ENCODE assay signal across 9 cellular contexts in genomic region chr12:65631621-65632111, GRCh38.
DNase-seq lines count a peak whose midpoint lies in the region; ATAC-seq and TF ChIP-seq lines count a peak whose summit lies in the region.
"Had no signal": no experiment of that assay in that cellular context is flagged by ENCODE, and none has a peak within 500 bp of the region (broad histone marks: within the 10 kb centered on the region; RNA-seq: fewer than 3 reads in every experiment).

No MANE protein-coding gene starts in this region.

- no peaks in the 10 kb centered on the region for H3K79me1 ChIP-seq in mesenchymal stem cell (replicated peaks; ENCODE audit: low read length, poor library complexity, severe bottlenecking)

- peak overlapping the region; percentile 84 for H3K9ac ChIP-seq in mesenchymal stem cell (ENCODE audit: low read length)

- peak overlapping the region; percentile 88 for H2BK120ac ChIP-seq in mesenchymal stem cell (ENCODE audit: low read depth, low read length)

- H3K4me2 ChIP-seq in mesenchymal stem cell (ENCODE audit: low read length, poor library complexity, severe bottlenecking), result peak overlapping the region; percentile 18

- no peaks in the 10 kb centered on the region for H3K36me3 ChIP-seq in mesenchymal stem cell (ENCODE audit: control insufficient read depth in 1 of 2, insufficient read depth in 2 of 2, low read depth in 1 of 2, low read length in 2 of 2)

- no peaks in the 10 kb centered on the region for H3K27me3 ChIP-seq in AG04450 (ENCODE audit: control insufficient read depth, insufficient read depth, low read length)
- H3K27me3 ChIP-seq in mesenchymal stem cell (ENCODE audit: control insufficient read depth in 1 of 2, insufficient read depth in 1 of 2, low read length in 2 of 2), result no peaks in the 10 kb centered on the region

- H3K27ac ChIP-seq in AG04450 (ENCODE audit: low read depth, low read length) (peak overlapping the region; percentile 93), mesenchymal stem cell (ENCODE audit: low read length, poor library complexity, severe bottlenecking) (peak overlapping the region; percentile 99)

- peak overlapping the region in 1 of 2 experiments; percentile 85 for H2BK12ac ChIP-seq in mesenchymal stem cell (ENCODE audit: low read length in 2 of 2)

- 8% methylated on average over 8 of the region's 8 CpGs for WGBS in mesenchymal stem cell

- CTCF ChIA-PET in AG04450 (lab: Charles Lee), result interaction anchor here (0.6 kb wide), 1 partner anchor 232 kb away, joined by 3 read pairs; no protein-coding TSS in a partner anchor

- H3K23ac ChIP-seq in mesenchymal stem cell (ENCODE audit: low read length in 2 of 2), result no peak overlapping the region

- H3K14ac ChIP-seq in mesenchymal stem cell (ENCODE audit: low read length in 2 of 2), result no peak overlapping the region

- no peak overlapping the region for H2AFZ ChIP-seq in mesenchymal stem cell (ENCODE audit: low read depth, low read length)

- peak overlapping the region in 1 of 2 experiments; percentile 64 for H3K18ac ChIP-seq in mesenchymal stem cell (ENCODE audit: low read depth in 1 of 2, low read length in 2 of 2)

- no peak overlapping the region for H3K4me3 ChIP-seq in AG04450 (ENCODE audit: low read depth, low read length)
- H3K4me3 ChIP-seq in mesenchymal stem cell (ENCODE audit: insufficient read depth in 1 of 2, low read depth in 1 of 2, low read length in 2 of 2), result no peak overlapping the region

- ATAC-seq in HG02852 (IDR thresholded peaks at IDR 0.05; ENCODE audit: unreplicated experiment) (no peak), HG03159 (IDR thresholded peaks at IDR 0.05; ENCODE audit: unreplicated experiment) (no peak)

- no peak overlapping the region for H2BK15ac ChIP-seq in mesenchymal stem cell (ENCODE audit: low read depth, poor library complexity, severe bottlenecking)

- peak overlapping the region in 1 of 2 experiments; percentile 60 for H3K4ac ChIP-seq in mesenchymal stem cell (ENCODE audit: low read depth in 1 of 2, low read length in 2 of 2)

- no peaks in the 10 kb centered on the region for H3K27me3 Mint-ChIP-seq in mesothelial cell of epicardium (ENCODE audit: low read depth)

- H4K8ac ChIP-seq in mesenchymal stem cell (ENCODE audit: low read length), result no peak overlapping the region

- peak overlapping the region; percentile 93 for H2BK5ac ChIP-seq in mesenchymal stem cell (ENCODE audit: low read depth, low read length, poor library complexity, severe bottlenecking)

- no peak overlapping the region for H3K27ac Mint-ChIP-seq in mesothelial cell of epicardium

- H3K4me3 Mint-ChIP-seq in mesothelial cell of epicardium, result no peak overlapping the region

- H4K91ac ChIP-seq in mesenchymal stem cell (ENCODE audit: low read length), result no peak overlapping the region

- POLR2A ChIA-PET in AG04450 (lab: Yijun Ruan, JAX), result interaction anchor here (0.9 kb wide), 2 partner anchors 11 to 29 kb away, joined by 3 to 5 read pairs; no protein-coding TSS in a partner anchor

- H3K9me3 ChIP-seq in AG04450 (ENCODE audit: control insufficient read depth, insufficient read depth, low read length) (peaks cover 4% of the 10 kb centered on the region; the same call in 1 of the 2 replicates), mesenchymal stem cell (ENCODE audit: control insufficient read depth, low read length) (peaks cover 6% of the 10 kb centered on the region)

- H3K4me1 ChIP-seq in mesenchymal stem cell (ENCODE audit: control insufficient read depth, insufficient read depth, low read depth, low read length), result peaks cover 6% of the 10 kb centered on the region

- DNase-seq in AG04450 (ENCODE audit: low read depth, low spot score) (peak; percentile 97), LoVo (ENCODE audit: low spot score) (peak; percentile 92), dermis blood vessel endothelial cell (peak; percentile 95), mesenchymal stem cell (peak; percentile 97), retina (no peak), mesothelial cell of epicardium (ENCODE audit: low spot score in 2 of 2, unreplicated experiment in 2 of 2) (no peak)
- DNase-seq: cortex of kidney had no signal

- peaks cover 7% of the 10 kb centered on the region for H3K9me3 Mint-ChIP-seq in mesothelial cell of epicardium

- H3K4me1 Mint-ChIP-seq in mesothelial cell of epicardium, result peaks cover 37% of the 10 kb centered on the region

- H2AK5ac ChIP-seq in mesenchymal stem cell (ENCODE audit: low read length, severe bottlenecking), result no peak overlapping the region

- TF ChIP-seq CTCF in AG04450 (IDR thresholded peaks at IDR 0.05; ENCODE audit: low read depth, low read length) (no peak), mesothelial cell of epicardium (IDR thresholded peaks at IDR 0.05; ENCODE audit: unreplicated experiment) (no peak)

- H3K36me3 Mint-ChIP-seq in mesothelial cell of epicardium, result no peaks in the 10 kb centered on the region

Comparison
In these comparisons a context has a peak if more than half of its experiments do, and no peak if none do; other contexts are left out.
1. DNase-seq: peak in AG04450 (single experiment), LoVo (single experiment), dermis blood vessel endothelial cell (single experiment) and mesenchymal stem cell (single experiment); none in retina (single experiment) and mesothelial cell of epicardium (0 of 2).